Comparison of ENCODE assay signal across 22 cellular contexts in genomic region chr6:165686966-165687365, GRCh38. TPM values are rescaled to one million over a fixed set of nuclear protein-coding genes. Genes with fewer than 3 reads are reported as not detected.
"Had no signal": no experiment of that assay in that cellular context is flagged by ENCODE, and none has a peak within 500 bp of the region (broad histone marks: within the 10 kb centered on the region; RNA-seq: fewer than 3 reads in every experiment).

No MANE protein-coding gene starts in this region.

- H3K4me3 Mint-ChIP-seq: activated naive CD8-positive, alpha-beta T cell; activated T-cell treated with anti-CD3 and anti-CD28 coated beads, Interleukin-2, amount 50 U/mL, for 24 hours; endodermal cell; naive B cell had no signal

- H3K36me3 Mint-ChIP-seq: activated naive CD8-positive, alpha-beta T cell; naive B cell had no signal

- H3K27me3 Mint-ChIP-seq: activated naive CD8-positive, alpha-beta T cell had no signal

- H3K4me3 ChIP-seq: colonic mucosa, mucosa of descending colon, tibial artery had no signal

- H3K9me3 ChIP-seq: colonic mucosa, mucosa of descending colon, tibial artery had no signal

- ATAC-seq: left cardiac atrium; mucosa of descending colon; stimulated activated naive CD8-positive, alpha-beta T cell treated with anti-CD3 and anti-CD28 coated beads, Interleukin-15, Interleukin-2, amounts not matched to agents 100 U/mL and 50 U/mL, for 24 hours had no signal

- H3K27me3 ChIP-seq: colonic mucosa had no signal

- H3K9me3 Mint-ChIP-seq: activated T-cell treated with anti-CD3 and anti-CD28 coated beads, Interleukin-2, amount 50 U/mL, for 24 hours; activated T-helper 2 cell treated with anti-CD3 and anti-CD28 coated beads, Interferon-gamma antibody, Interleukin-2, Interleukin-4, amounts not matched to agents 10 μg/mL and 5 μg/mL and 100 μg/mL, durations not matched to agents 14 hours and 24 hours and 36 hours; endodermal cell had no signal

- H3K36me3 ChIP-seq: colonic mucosa, tibial artery had no signal

- H3K4me1 ChIP-seq: colonic mucosa had no signal

- H3K4me1 Mint-ChIP-seq: naive B cell had no signal

- H3K27ac Mint-ChIP-seq: activated naive CD8-positive, alpha-beta T cell; activated T-cell treated with anti-CD3 and anti-CD28 coated beads, Interleukin-2, amount 50 U/mL, for 24 hours; activated T-helper 2 cell treated with anti-CD3 and anti-CD28 coated beads, Interferon-gamma antibody, Interleukin-2, Interleukin-4, amounts not matched to agents 10 μg/mL and 5 μg/mL and 100 μg/mL, durations not matched to agents 14 hours and 24 hours and 36 hours; endodermal cell; progenitor cell of endocrine pancreas had no signal

- DNase-seq: activated CD4-positive, alpha-beta T cell treated with anti-CD3 and anti-CD28 coated beads for 1 hour; activated CD4-positive, alpha-beta T cell treated with anti-CD3 and anti-CD28 coated beads, Interleukin-2, amount 50 U/mL, for 1 hour; activated CD8-positive, alpha-beta memory T cell treated with anti-CD3 and anti-CD28 coated beads for 24 hours; activated CD8-positive, alpha-beta memory T cell treated with anti-CD3 and anti-CD28 coated beads, Interleukin-2, amount 50 U/mL, for 4 hours; activated naive CD4-positive, alpha-beta T cell; activated T-cell treated with anti-CD3 and anti-CD28 coated beads, Interleukin-2, amount 50 U/mL, for 24 hours; colonic mucosa; endodermal cell; foreskin fibroblast; left cardiac atrium; mesenchymal stem cell; mucosa of descending colon; naive B cell; stimulated activated CD4-positive, alpha-beta T cell treated with anti-CD3 and anti-CD28 coated beads, Interleukin-12 subunit alpha, Interleukin-12 subunit beta, amount 100 ng/mL, for 4 hours; stimulated activated CD4-positive, alpha-beta T cell treated with anti-CD3 and anti-CD28 coated beads, Interleukin-4, amount 100 ng/mL, for 4 hours; stimulated activated naive CD8-positive, alpha-beta T cell treated with anti-CD3 and anti-CD28 coated beads, Interleukin-15, Interleukin-2, amounts not matched to agents 100 U/mL and 50 U/mL, for 24 hours; substantia nigra; T-helper 1 cell; tibial artery had no signal

- H3K27ac ChIP-seq: colonic mucosa, tibial artery had no signal

RNA-seq across cellular contexts. Expression of gene PDE10A, which starts 23.9 kb away (rescaled TPM):
- total RNA-seq: activated T-helper 2 cell treated with anti-CD3 and anti-CD28 coated beads, Interferon-gamma antibody, Interleukin-2, Interleukin-4, amounts not matched to agents 10 μg/mL and 5 μg/mL and 100 μg/mL, durations not matched to agents 14 hours and 24 hours and 36 hours had no signal
